In genomic region chr4:153249199-153250154, GRCh38 we compare ENCODE assay signal across 8 cellular contexts. TPM values are rescaled to one million over a fixed set of nuclear protein-coding genes. Genes with fewer than 3 reads are reported as not detected.
DNase-seq lines count a peak whose midpoint lies in the region; ATAC-seq, FAIRE-seq and TF ChIP-seq lines count a peak whose summit lies in the region.

No MANE protein-coding gene starts in this region.

- H4K20me1 ChIP-seq in GM23338 (replicated peaks; ENCODE audit: insufficient read depth) (peaks cover 4% of the 10 kb centered on the region), Karpas-422 (ENCODE audit: insufficient read depth, low read depth, low read length) (no peaks in the 10 kb centered on the region)

- peaks cover 34% of the 10 kb centered on the region for H3K79me2 ChIP-seq in GM23338 (replicated peaks; ENCODE audit: insufficient read depth)
- H3K79me2 ChIP-seq in Karpas-422 (ENCODE audit: low read length) = no peaks in the 10 kb centered on the region

- H3K9ac ChIP-seq in Karpas-422 (ENCODE audit: low read length) = peak overlapping the region; percentile 68

- no peak for TF ChIP-seq CTCF in GM23338 (conservative IDR thresholded peaks at IDR 0.05; ENCODE audit: low read depth in 2 of 2)

- peak overlapping the region; percentile 95 for H3K27ac Mint-ChIP-seq in GM23338

- peak overlapping the region; percentile 67 for H3K4me3 ChIP-seq in GM23338
- peak overlapping the region; percentile 67 for H3K4me3 ChIP-seq in Karpas-422 (ENCODE audit: low read length)
- peak overlapping the region; percentile 38 for H3K4me3 ChIP-seq in SJSA1

- no peaks in the 10 kb centered on the region for H3K9me2 ChIP-seq in GM23338 (ENCODE audit: insufficient read depth)
- no peaks in the 10 kb centered on the region for H3K9me2 ChIP-seq in Karpas-422 (replicated peaks; ENCODE audit: insufficient read depth, low read length)

- H3K36me3 ChIP-seq in GM23338 (ENCODE audit: insufficient read depth) (no peaks in the 10 kb centered on the region), Karpas-422 (ENCODE audit: insufficient read depth, low read length) (no peaks in the 10 kb centered on the region), SJSA1 (no peaks in the 10 kb centered on the region)

- peaks cover 10% of the 10 kb centered on the region; the same call in 1 of the 2 replicates for H3F3A ChIP-seq in GM23338 (replicated peaks; ENCODE audit: low read depth)

- peaks cover 36% of the 10 kb centered on the region for H3K4me1 Mint-ChIP-seq in GM23338

- peak; percentile 69 for DNase-seq in Daoy (ENCODE audit: low read depth)
- DNase-seq in GM23338 (ENCODE audit: low spot score) = peak; percentile 96
- DNase-seq in Karpas-422 = peak; percentile 95
- DNase-seq in SJSA1 (ENCODE audit: low read depth in 1 of 2, low spot score in 2 of 2) = peak; percentile 79 to 88
- peak; percentile 86 for DNase-seq in activated naive CD4-positive, alpha-beta T cell treated with Interleukin-2 at 50 U/mL for 16 hours
- peak; percentile 53 to 78 for DNase-seq in frontal cortex (ENCODE audit: low spot score in 2 of 2)
- peak in 53 of 56 donors; percentile 10 to 85 (median 59) for DNase-seq in nucleus accumbens (lab: John Stamatoyannopoulos, UW)
- peak; percentile 77 for DNase-seq in superior temporal gyrus (ENCODE audit: extremely low spot score)

- peak overlapping the region; percentile 94 for H3K27ac ChIP-seq in GM23338 (ENCODE audit: low read depth)
- no peak overlapping the region for H3K27ac ChIP-seq in Karpas-422 (ENCODE audit: low read length)
- H3K27ac ChIP-seq in SJSA1 = peak overlapping the region; percentile 40

- no peaks in the 10 kb centered on the region for H3K9me3 ChIP-seq in Karpas-422 (ENCODE audit: low read length)
- no peaks in the 10 kb centered on the region for H3K9me3 ChIP-seq in SJSA1 (replicated peaks)

- ATAC-seq in GM23338 = peak; percentile 97

- peaks cover 39% of the 10 kb centered on the region for H3K4me1 ChIP-seq in GM23338 (ENCODE audit: insufficient read depth)
- peaks cover 15% of the 10 kb centered on the region for H3K4me1 ChIP-seq in Karpas-422 (ENCODE audit: low read length)
- H3K4me1 ChIP-seq in SJSA1 (replicated peaks) = peaks cover 16% of the 10 kb centered on the region

- H3K36me3 Mint-ChIP-seq in GM23338 (ENCODE audit: low read depth) = no peaks in the 10 kb centered on the region; the same call in 2 of the 3 replicates

- peaks cover 8% of the 10 kb centered on the region for H3K27me3 Mint-ChIP-seq in GM23338 (ENCODE audit: insufficient read depth, low read depth, poor library complexity)

- no peak for FAIRE-seq in frontal cortex (lab: Jason Lieb, UNC)

- H3K4me3 Mint-ChIP-seq in GM23338 = peak overlapping the region; percentile 82

- H2AFZ ChIP-seq in GM23338 = peak overlapping the region; percentile 54
- peak overlapping the region; percentile 95 for H2AFZ ChIP-seq in Karpas-422 (ENCODE audit: low read length)

- no peaks in the 10 kb centered on the region for H3K9me3 Mint-ChIP-seq in GM23338

- H3K4me2 ChIP-seq in GM23338 (peak overlapping the region; percentile 85), Karpas-422 (ENCODE audit: low read depth, low read length, poor library complexity, severe bottlenecking) (peak overlapping the region; percentile 88)

- H3K27me3 ChIP-seq in GM23338 (ENCODE audit: insufficient read depth) (no peaks in the 10 kb centered on the region), Karpas-422 (ENCODE audit: low read length) (no peaks in the 10 kb centered on the region), SJSA1 (replicated peaks) (no peaks in the 10 kb centered on the region)

TF ChIP-seq in GM23338, 12 proteins besides CTCF, POLR2A, EP300 and RAD21:
- TF ChIP-seq POLR2AphosphoS5 (IDR thresholded peaks at IDR 0.05; ENCODE audit: low read depth) (peak; percentile 59), ZNF462 (CRISPR knock-in tag; IDR thresholded peaks at IDR 0.05) (no peak), NANOG (IDR thresholded peaks at IDR 0.05; ENCODE audit: borderline replicate concordance) (no peak)

RNA-seq across cellular contexts. Expression of gene TRIM2, which starts 45.2 kb away (rescaled TPM):
- total RNA-seq in Daoy (2014; rRNA removed; shearing (Covaris generic)) = 6.7 and 9.9 TPM in 2 replicates
- total RNA-seq in GM23338 (2014; rRNA removed; shearing (Covaris generic)) = 61.5 and 64.3 TPM in 2 replicates
- 20.1 and 22.0 TPM in 2 replicates for polyA plus RNA-seq in GM23338 (2016; fragmentation: Nextera tagmentation; extraction: Ambion mirVana)
- 0.76 and 0.97 TPM in 2 replicates for total RNA-seq in Karpas-422 (2014; rRNA removed; shearing (Covaris generic); ENCODE audit: low replicate concordance)
- 11.7 and 22.4 TPM in 2 replicates for total RNA-seq in SJSA1 (2014; rRNA removed; shearing (Covaris generic))
- total RNA-seq in frontal cortex = 1,036 TPM

Comparison
In these comparisons a context has a peak if more than half of its experiments do, and no peak if none do; other contexts are left out.
1. RNA of gene TRIM2, which starts 45.2 kb away (total RNA-seq): 1,036 TPM in frontal cortex (single experiment); 61.5 to 64.3 TPM in GM23338, 11.7 to 22.4 TPM in SJSA1, 6.7 to 9.9 TPM in Daoy and 0.76 to 0.97 TPM in Karpas-422; every median in the first group is over 10 times any median in the second.
2. Peak in every context shown above with its lines, with median percentiles within 50 percentile points of each other: DNase-seq and H3K4me3 ChIP-seq.